In the genomic region with DNA sequence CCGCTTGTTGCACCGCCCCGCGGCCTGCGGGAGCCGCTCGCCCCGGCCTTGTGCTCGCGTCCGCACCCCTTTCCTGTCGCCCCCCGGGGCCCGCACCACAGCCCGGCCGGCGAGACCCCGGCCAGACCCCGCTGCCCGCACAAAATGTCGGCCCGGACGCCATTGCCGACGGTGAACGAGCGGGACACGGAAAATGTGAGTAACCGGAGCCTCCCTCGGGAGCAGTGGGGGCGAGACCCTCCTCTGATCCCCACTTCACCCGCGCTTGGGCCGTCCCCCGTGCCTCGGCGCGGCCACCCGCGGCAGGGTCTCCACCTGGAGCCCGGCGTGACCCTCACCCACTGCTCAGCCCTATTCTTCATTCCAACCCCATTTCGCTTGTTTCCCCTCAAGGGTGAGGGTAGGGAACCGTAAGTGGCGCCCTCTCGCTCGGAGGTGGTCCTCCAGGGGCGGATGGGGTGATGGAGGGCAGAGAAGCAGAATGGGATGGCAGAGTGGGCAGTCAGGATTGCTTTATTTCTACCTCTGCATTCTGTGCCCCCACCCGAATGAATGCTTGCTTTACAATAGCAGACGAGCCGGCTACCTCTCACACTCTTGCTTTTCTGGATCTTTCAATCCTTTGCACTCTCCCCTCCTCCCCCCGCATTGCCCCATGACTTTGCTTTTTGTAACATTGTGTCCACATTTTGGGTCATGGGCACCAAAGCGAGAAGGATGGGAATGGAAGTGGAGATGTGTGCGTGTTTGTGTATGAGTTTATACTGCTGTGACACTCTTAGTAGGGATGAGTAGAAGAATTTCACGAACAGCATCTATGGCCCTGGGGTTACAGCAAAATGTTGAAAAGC, we compare ENCODE assay signal across 8 cellular contexts. TPM values are rescaled to one million over a fixed set of nuclear protein-coding genes. Genes with fewer than 3 reads are reported as not detected.
DNase-seq lines count a peak whose midpoint lies in the region; ATAC-seq and TF ChIP-seq lines count a peak whose summit lies in the region.

No MANE protein-coding gene starts in this region.

- H3K36me3 ChIP-seq in heart left ventricle: no peaks in the 10 kb centered on the region

- CTCF ChIA-PET in activated CD4-positive, alpha-beta memory T cell treated with anti-CD3 and anti-CD28 coated beads, Interleukin-2, amount 10 ng/mL, durations not matched to agents 7 days and 5 days (lab: Charles Lee): no interaction called here

- ATAC-seq in HG02938 (IDR thresholded peaks at IDR 0.05; ENCODE audit: unreplicated experiment) (peak; percentile 27), heart left ventricle (peak in 2 of 4 donors; percentile 9 to 15), HG03135 (IDR thresholded peaks at IDR 0.05; ENCODE audit: unreplicated experiment) (no peak)

- POLR2A ChIA-PET in activated CD4-positive, alpha-beta memory T cell treated with anti-CD3 and anti-CD28 coated beads, Interleukin-2, amount 10 ng/mL, durations not matched to agents 7 days and 5 days (lab: Charles Lee): no interaction called here

- H3K27me3 Mint-ChIP-seq in activated CD4-positive, alpha-beta memory T cell treated with anti-CD3 and anti-CD28 coated beads, Interleukin-2, amount 10 ng/mL, durations not matched to agents 7 days and 5 days: peaks cover 60% of the 10 kb centered on the region

- intact Hi-C loops in heart left ventricle (cut with DNase I): loop anchor here in 5 of 10 donors (5.0 to 10.0 kb wide), 3 partner anchors 218 to 234 kb away; a partner anchor contains a TSS
- intact Hi-C loops in posterior vena cava (cut with DNase I): no loop called here

- no peak for TF ChIP-seq POLR2A in heart left ventricle (IDR thresholded peaks at IDR 0.05)

- peaks cover 0 to 26% (median 6%) of the 10 kb centered on the region in 12 donors for H3K4me1 ChIP-seq in heart left ventricle

- H3K27ac ChIP-seq in heart left ventricle: peak overlapping the region; percentile 73 to 95 (median 88)

- no peaks in the 10 kb centered on the region for H3K9me3 Mint-ChIP-seq in activated CD4-positive, alpha-beta memory T cell treated with anti-CD3 and anti-CD28 coated beads, Interleukin-2, amount 10 ng/mL, durations not matched to agents 7 days and 5 days

- peaks cover 11% of the 10 kb centered on the region for H3K4me1 Mint-ChIP-seq in activated CD4-positive, alpha-beta memory T cell treated with anti-CD3 and anti-CD28 coated beads, Interleukin-2, amount 10 ng/mL, durations not matched to agents 7 days and 5 days

- TF ChIP-seq CTCF in heart left ventricle (IDR thresholded peaks at IDR 0.05): no peak

- 1 to 2% (median 2%) methylated on average over 37 to 55 of the region's 55 CpGs for WGBS in heart left ventricle, 4 donors

- H3K4me3 Mint-ChIP-seq in activated CD4-positive, alpha-beta memory T cell treated with anti-CD3 and anti-CD28 coated beads, Interleukin-2, amount 10 ng/mL, durations not matched to agents 7 days and 5 days: peak overlapping the region; percentile 33

- H3K36me3 Mint-ChIP-seq in activated CD4-positive, alpha-beta memory T cell treated with anti-CD3 and anti-CD28 coated beads, Interleukin-2, amount 10 ng/mL, durations not matched to agents 7 days and 5 days (ENCODE audit: low read depth): no peaks in the 10 kb centered on the region

- H3K9me3 ChIP-seq in heart left ventricle: peaks cover 0 to 10% (median 0%) of the 10 kb centered on the region in 12 donors

- no peak overlapping the region for H3K27ac Mint-ChIP-seq in activated CD4-positive, alpha-beta memory T cell treated with anti-CD3 and anti-CD28 coated beads, Interleukin-2, amount 10 ng/mL, durations not matched to agents 7 days and 5 days

- H3K4me3 ChIP-seq in heart left ventricle: peak overlapping the region; percentile 73 to 95 (median 88)

- peaks cover 0 to 56% (median 0%) of the 10 kb centered on the region in 9 donors for H3K27me3 ChIP-seq in heart left ventricle

- peak; percentile 46 to 52 for DNase-seq in NCI-H524 (lab: John Stamatoyannopoulos, UW)
- DNase-seq in NCI-H524 treated with DMSO at 0.1 percent for 48 hours (lab: John Stamatoyannopoulos, UW): no peak
- DNase-seq in activated CD4-positive, alpha-beta memory T cell treated with anti-CD3 and anti-CD28 coated beads, Interleukin-2, amount 10 ng/mL, durations not matched to agents 7 days and 5 days: no peak
- peak in 2 of 5 donors; percentile 15 to 35 for DNase-seq in heart left ventricle
- peak; percentile 79 for DNase-seq in posterior vena cava (ENCODE audit: low spot score)
- no peak for DNase-seq in GM19240 (ENCODE audit: insufficient read length, low spot score)

RNA-seq across cellular contexts. Expression of a gene that starts 1.0 kb away (rescaled TPM):
- not detected for total RNA-seq in activated CD4-positive, alpha-beta memory T cell treated with anti-CD3 and anti-CD28 coated beads, Interleukin-2, amount 10 ng/mL, durations not matched to agents 7 days and 5 days
- total RNA-seq in heart left ventricle: 10 to 100 TPM; 12.1 to 25.1 (median 16.7) TPM
- 10 to 100 TPM in 1 of 2 donors, 1 to 10 TPM in 1; 4.0 to 13.1 TPM for polyA plus RNA-seq in heart left ventricle
- total RNA-seq in posterior vena cava: 10 to 100 TPM; 11.1 to 19.4 TPM

Comparison
In these comparisons a context has a peak if more than half of its experiments do, and no peak if none do; other contexts are left out.
1. DNase-seq: peak in NCI-H524 (2 of 2) and posterior vena cava (single experiment); none in NCI-H524 treated with DMSO at 0.1 percent for 48 hours (single experiment), activated CD4-positive, alpha-beta memory T cell treated with anti-CD3 and anti-CD28 coated beads, Interleukin-2, amount 10 ng/mL, durations not matched to agents 7 days and 5 days (single experiment) and GM19240 (single experiment).
2. RNA of a gene that starts 1.0 kb away (total RNA-seq): 11.1 to 19.4 TPM in posterior vena cava and 12.1 to 25.1 TPM in heart left ventricle; not detected in activated CD4-positive, alpha-beta memory T cell treated with anti-CD3 and anti-CD28 coated beads, Interleukin-2, amount 10 ng/mL, durations not matched to agents 7 days and 5 days; every median in the first group is over 10 times any median in the second.